1 cellular context compared by ENCODE assay signal in the genomic region with DNA sequence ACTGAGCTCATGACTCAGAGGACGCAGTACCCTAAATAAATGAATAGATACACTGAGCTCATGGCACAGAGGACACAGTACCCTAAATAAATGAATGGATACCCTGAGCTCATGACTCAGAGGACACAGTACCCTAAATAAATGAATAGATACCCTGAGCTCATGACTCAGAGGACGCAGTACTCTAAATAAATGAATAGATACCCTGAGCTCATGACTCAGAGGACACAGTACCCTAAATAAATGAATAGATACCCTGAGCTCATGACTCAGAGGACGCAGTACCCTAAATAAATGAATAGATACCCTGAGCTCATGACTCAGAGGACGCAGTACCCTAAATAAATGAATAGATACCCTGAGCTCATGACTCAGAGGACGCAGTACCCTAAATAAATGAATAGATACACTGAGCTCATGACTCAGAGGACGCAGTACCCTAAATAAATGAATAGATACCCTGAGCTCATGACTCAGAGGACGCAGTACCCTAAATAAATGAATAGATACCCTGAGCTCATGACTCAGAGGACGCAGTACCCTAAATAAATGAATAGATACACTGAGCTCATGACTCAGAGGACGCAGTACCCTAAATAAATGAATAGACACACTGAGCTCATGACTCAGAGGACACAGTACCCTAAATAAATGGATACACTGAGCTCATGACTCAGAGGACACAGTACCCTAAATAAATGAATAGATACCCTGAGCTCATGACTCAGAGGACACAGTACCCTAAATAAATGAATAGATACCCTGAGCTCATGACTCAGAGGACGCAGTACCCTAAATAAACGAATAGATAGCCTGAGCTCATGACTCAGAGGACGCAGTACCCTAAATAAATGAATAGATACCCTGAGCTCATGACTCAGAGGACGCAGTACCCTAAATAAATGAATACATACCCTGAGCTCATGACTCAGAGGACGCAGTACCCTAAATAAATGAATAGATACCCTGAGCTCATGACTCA.
TF ChIP-seq lines count a peak whose summit lies in the region.

No MANE protein-coding gene starts in this region.

TF ChIP-seq in K562, 482 proteins besides CTCF, POLR2A, EP300 and RAD21 (continued from another document):
- TF ChIP-seq ZNF395 (CRISPR knock-in tag; IDR thresholded peaks at IDR 0.05), result peak; percentile 54; the same call in 1 of the 2 replicates
- 0 out of 2 replicates have a peak, but pooled peaks have one; percentile 56 for TF ChIP-seq ZNF175 (CRISPR knock-in tag; IDR thresholded peaks at IDR 0.05; ENCODE audit: low read depth)
TF ChIP-seq in K562: peak in this region for 4; not testable (repeated sequence) for 478.
